In the genomic region with DNA sequence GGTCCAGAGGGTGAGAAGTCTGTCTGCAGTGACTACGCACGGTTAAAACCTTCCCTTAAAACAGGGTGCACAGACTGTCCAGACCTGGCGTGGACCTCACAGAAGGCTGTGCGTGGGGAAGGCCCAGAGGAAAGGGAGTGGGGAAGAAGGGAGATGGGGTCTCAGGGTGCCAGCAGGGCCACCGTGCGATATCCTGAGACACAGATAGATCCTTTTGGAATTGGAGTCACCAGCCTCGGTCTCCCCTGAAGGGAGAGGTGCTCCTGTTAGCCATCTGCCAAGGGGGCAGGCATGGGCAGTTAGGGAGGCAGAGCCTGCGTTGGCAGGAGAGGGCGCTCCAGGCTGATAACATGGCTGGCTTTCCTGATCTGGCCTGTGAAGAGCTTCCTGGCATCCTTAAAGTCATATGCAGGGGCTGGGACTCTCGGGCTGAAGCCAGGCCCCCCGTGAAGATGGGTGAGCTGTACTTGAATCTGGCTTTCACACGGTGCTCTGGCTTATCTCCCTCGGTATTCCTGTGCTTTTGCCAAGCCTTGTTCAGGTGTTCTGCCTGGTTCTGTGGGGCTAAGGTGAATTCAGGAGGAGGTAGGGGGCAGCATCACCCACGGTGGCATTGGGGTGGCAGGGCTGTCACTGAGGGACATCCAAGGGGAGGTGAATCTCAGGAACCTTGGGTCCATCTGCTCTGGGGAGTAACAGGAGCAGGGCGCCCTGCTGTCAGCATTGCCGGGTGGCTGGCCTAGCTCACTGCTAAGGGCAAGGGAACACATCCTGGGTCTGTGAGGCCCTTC, we compare ENCODE assay signal across 9 cellular contexts.
A peak's percentile ranks its signal among the peaks of the same experiment; 100 is the strongest.
DNase-seq lines count a peak whose midpoint lies in the region; ATAC-seq and TF ChIP-seq lines count a peak whose summit lies in the region.
"Had no signal": no experiment of that assay in that cellular context is flagged by ENCODE, and none has a peak within 500 bp of the region (broad histone marks: within the 10 kb centered on the region; RNA-seq: fewer than 3 reads in every experiment).

No MANE protein-coding gene starts in this region.

- ATAC-seq in foreskin keratinocyte (peak; percentile 24), GM21619 (IDR thresholded peaks at IDR 0.05; ENCODE audit: unreplicated experiment) (no peak)

- 71 to 82% methylated on average over 16 of the region's 16 CpGs for WGBS in sigmoid colon, 2 donors

- H3K27ac ChIP-seq in PC-9: no peak overlapping the region
- H3K27ac ChIP-seq in foreskin keratinocyte: no peak overlapping the region
- no peak overlapping the region for H3K27ac ChIP-seq in sigmoid colon

- intact Hi-C loops in PC-9 (cut with micrococcal nuclease; ENCODE audit: unreplicated experiment): loop anchor here (10.0 kb wide), 1 partner anchor 1407 kb away; no protein-coding TSS in a partner anchor
- intact Hi-C loops in sigmoid colon (cut with DNase I): no loop called here

- H3K79me2 ChIP-seq in PC-9 (ENCODE audit: low read depth): no peaks in the 10 kb centered on the region

- H3K4me1 ChIP-seq in PC-9 (replicated peaks; ENCODE audit: insufficient read depth) (peaks cover 12% of the 10 kb centered on the region), foreskin keratinocyte (no peaks in the 10 kb centered on the region), sigmoid colon (no peaks in the 10 kb centered on the region)

- BruUV-seq in PC-9 (replicated peaks; lab: Mats Ljungman, UMichigan): no TSS peak

- TF ChIP-seq CTCF in PC-9 (conservative IDR thresholded peaks at IDR 0.05): peak; percentile 32; the same call in 1 of the 2 replicates
- TF ChIP-seq CTCF in foreskin keratinocyte (conservative IDR thresholded peaks at IDR 0.05): peak; percentile 69
- TF ChIP-seq CTCF in sigmoid colon (IDR thresholded peaks at IDR 0.05): no peak

- H3K27me3 ChIP-seq in PC-9 (ENCODE audit: insufficient read depth, low read depth) (no peaks in the 10 kb centered on the region), foreskin keratinocyte (peaks cover 6% of the 10 kb centered on the region), sigmoid colon (no peaks in the 10 kb centered on the region)

- no peaks in the 10 kb centered on the region for H4K20me1 ChIP-seq in PC-9 (ENCODE audit: insufficient read depth)

- H3K9me3 ChIP-seq in PC-9 (ENCODE audit: insufficient read depth, low read depth): no peaks in the 10 kb centered on the region
- H3K9me3 ChIP-seq in sigmoid colon: no peaks in the 10 kb centered on the region

- peaks cover 5% of the 10 kb centered on the region for H3F3A ChIP-seq in PC-9 (ENCODE audit: insufficient read depth, low read depth)

- TF ChIP-seq POLR2A in sigmoid colon (IDR thresholded peaks at IDR 0.05): no peak

- DNase-seq in NCI-H2107 treated with DMSO at 0.1 percent for 48 hours (lab: John Stamatoyannopoulos, UW; ENCODE audit: unreplicated experiment): peak; percentile 64
- DNase-seq in NCI-H2107 (lab: John Stamatoyannopoulos, UW): no peak
- no peak for DNase-seq in PC-9
- no peak for DNase-seq in foreskin keratinocyte
- peak; percentile 43 for DNase-seq in sigmoid colon
- no peak for DNase-seq in activated gamma-delta T cell (lab: John Stamatoyannopoulos, UW)
- no peak for DNase-seq in foreskin melanocyte

- no peak for TF ChIP-seq EP300 in sigmoid colon (IDR thresholded peaks at IDR 0.05)

- CTCF ChIA-PET in PC-9 (lab: Charles Lee): no interaction called here

- H3K4me3 ChIP-seq in PC-9 (no peak overlapping the region), sigmoid colon (no peak overlapping the region)
- H3K4me3 ChIP-seq: lung had no signal

- H3K36me3 ChIP-seq in PC-9 (ENCODE audit: low read depth) (no peaks in the 10 kb centered on the region), sigmoid colon (no peaks in the 10 kb centered on the region)

- POLR2A ChIA-PET in PC-9 (lab: Charles Lee; ENCODE audit: unreplicated experiment): interaction anchor here (0.6 kb wide), 1 partner anchor 190 kb away, joined by 4 read pairs; no protein-coding TSS in a partner anchor

- no peak overlapping the region for H2AFZ ChIP-seq in PC-9

- H3K9me2 ChIP-seq in PC-9 (ENCODE audit: insufficient read depth): no peaks in the 10 kb centered on the region

- H3K4me2 ChIP-seq in PC-9: no peak overlapping the region

Comparison
In these comparisons a context has a peak if more than half of its experiments do, and no peak if none do; other contexts are left out.
1. DNase-seq: peak in NCI-H2107 treated with DMSO at 0.1 percent for 48 hours (single experiment) and sigmoid colon (single experiment); none in NCI-H2107 (single experiment), PC-9 (0 of 2), foreskin keratinocyte (0 of 2), activated gamma-delta T cell (single experiment) and foreskin melanocyte (single experiment).
2. CTCF ChIP-seq: peak in PC-9 (single experiment) and foreskin keratinocyte (single experiment); none in sigmoid colon (0 of 4).